Comparison of ENCODE assay signal across 1 cellular context in genomic region chr19:35776102-35776788, GRCh38.
TF ChIP-seq lines count a peak whose summit lies in the region.

No MANE protein-coding gene starts in this region.

TF ChIP-seq in GM12878, 131 proteins besides CTCF, POLR2A, EP300 and RAD21:
- TF ChIP-seq SREBF2 (IDR thresholded peaks at IDR 0.05; ENCODE audit: low read length) (no peak), ZNF274 (IDR thresholded peaks at IDR 0.05; ENCODE audit: insufficient read depth, insufficient read length) (no peak), IKZF1 (conservative IDR thresholded peaks at IDR 0.05) (no peak), RBBP5 (conservative IDR thresholded peaks at IDR 0.05) (no peak), KAT2A (conservative IDR thresholded peaks at IDR 0.05; ENCODE audit: control insufficient read depth, low read depth, low read length) (no peak), RCOR1 (conservative IDR thresholded peaks at IDR 0.05; ENCODE audit: low read depth, low read length) (no peak), STAT3 (IDR thresholded peaks at IDR 0.05; ENCODE audit: low read depth, low read length) (no peak), CBFB (IDR thresholded peaks at IDR 0.05; ENCODE audit: low read depth) (no peak), HDAC2 (IDR thresholded peaks at IDR 0.05) (no peak), MTA2 (IDR thresholded peaks at IDR 0.05; ENCODE audit: low read depth) (no peak), CREB1 (IDR thresholded peaks at IDR 0.05; ENCODE audit: low read depth) (no peak), JUND (IDR thresholded peaks at IDR 0.05; ENCODE audit: low read depth, low read length) (no peak), EED (IDR thresholded peaks at IDR 0.05; ENCODE audit: low read depth) (no peak), USF2 (IDR thresholded peaks at IDR 0.05; ENCODE audit: borderline replicate concordance, low read depth, low read length) (no peak), BRCA1 (IDR thresholded peaks at IDR 0.05; ENCODE audit: low read depth, low read length) (no peak), TCF3 (IDR thresholded peaks at IDR 0.05; ENCODE audit: borderline replicate concordance, insufficient read depth, low read depth, low read length) (no peak), ZNF24 (IDR thresholded peaks at IDR 0.05) (no peak), PBX3 (IDR thresholded peaks at IDR 0.05; ENCODE audit: insufficient replicate concordance, low read depth, low read length) (no peak), SUZ12 (IDR thresholded peaks at IDR 0.05; ENCODE audit: unreplicated experiment) (no peak)
